ENCODE assay signal across 8 cellular contexts in genomic region chr6:63572733-63573139, GRCh38. TPM values are rescaled to one million over a fixed set of nuclear protein-coding genes. Genes with fewer than 3 reads are reported as not detected.
DNase-seq lines count a peak whose midpoint lies in the region; ATAC-seq and TF ChIP-seq lines count a peak whose summit lies in the region.

No MANE protein-coding gene starts in this region.

- H3K36me3 Mint-ChIP-seq in activated T-cell treated with anti-CD3 and anti-CD28 coated beads, Interleukin-2, amount 50 U/mL, for 4 hours (ENCODE audit: insufficient read depth), result peaks cover 14% of the 10 kb centered on the region

- TF ChIP-seq CTCF in lower lobe of right lung (IDR thresholded peaks at IDR 0.05) (no peak), upper lobe of right lung (IDR thresholded peaks at IDR 0.05) (no peak)

- DNase-seq in activated T-cell treated with anti-CD3 and anti-CD28 coated beads, Interleukin-2, amount 50 U/mL, for 4 hours, result no peak
- DNase-seq in activated T-cell treated with anti-CD3 and anti-CD28 coated beads, Interleukin-2, amount 50 U/mL, for 48 hours, result no peak
- DNase-seq in caudate nucleus (lab: John Stamatoyannopoulos, UW) (peak in 3 of 61 donors; percentile 31 to 52 (median 49)), lower lobe of right lung (no peak), upper lobe of right lung (no peak), DMS79 treated with DMSO at 0.1 percent for 48 hours (lab: John Stamatoyannopoulos, UW) (no peak), retina (no peak)

- H3K4me3 Mint-ChIP-seq in activated T-cell treated with anti-CD3 and anti-CD28 coated beads, Interleukin-2, amount 50 U/mL, for 4 hours, result peak overlapping the region; percentile 94

- no peaks in the 10 kb centered on the region for H3K27me3 Mint-ChIP-seq in activated T-cell treated with anti-CD3 and anti-CD28 coated beads, Interleukin-2, amount 50 U/mL, for 4 hours (ENCODE audit: low read depth)

- intact Hi-C loops in lower lobe of right lung (cut with DNase I) (no loop called here), upper lobe of right lung (cut with DNase I) (no loop called here)

- no peaks in the 10 kb centered on the region for H3K9me3 Mint-ChIP-seq in activated T-cell treated with anti-CD3 and anti-CD28 coated beads, Interleukin-2, amount 50 U/mL, for 4 hours

- peaks cover 33% of the 10 kb centered on the region for H3K4me1 Mint-ChIP-seq in activated T-cell treated with anti-CD3 and anti-CD28 coated beads, Interleukin-2, amount 50 U/mL, for 4 hours (ENCODE audit: low read depth)

- H3K4me1 ChIP-seq in HUES6 (ENCODE audit: control insufficient read depth, insufficient read depth, low read length) (peaks cover 7% of the 10 kb centered on the region; the same call in 1 of the 2 replicates), lower lobe of right lung (peaks cover 45% of the 10 kb centered on the region), upper lobe of right lung (no peaks in the 10 kb centered on the region)

- H3K4me3 ChIP-seq in HUES6 (ENCODE audit: low read depth, low read length), result peak overlapping the region; percentile 71
- H3K4me3 ChIP-seq in lower lobe of right lung, result peak overlapping the region; percentile 90
- H3K4me3 ChIP-seq in upper lobe of right lung, result peak overlapping the region; percentile 90

- H3K27ac ChIP-seq in HUES6 (ENCODE audit: low read depth, low read length), result peak overlapping the region; percentile 97
- peak overlapping the region; percentile 96 for H3K27ac ChIP-seq in caudate nucleus (ENCODE audit: low read depth, low read length)
- H3K27ac ChIP-seq in lower lobe of right lung, result peak overlapping the region; percentile 100
- H3K27ac ChIP-seq in upper lobe of right lung, result peak overlapping the region; percentile 99

- H3K36me3 ChIP-seq in HUES6 (ENCODE audit: control insufficient read depth, insufficient read depth, low read length) (peaks cover 26% of the 10 kb centered on the region), lower lobe of right lung (peaks cover 15% of the 10 kb centered on the region), upper lobe of right lung (peaks cover 16% of the 10 kb centered on the region)

- peaks cover 17% of the 10 kb centered on the region; the same call in 1 of the 2 replicates for H3K27me3 ChIP-seq in HUES6 (ENCODE audit: control insufficient read depth, insufficient read depth, low read length)
- H3K27me3 ChIP-seq in lower lobe of right lung (ENCODE audit: low read depth), result no peaks in the 10 kb centered on the region
- H3K27me3 ChIP-seq in upper lobe of right lung, result no peaks in the 10 kb centered on the region

- H3K9me3 ChIP-seq in HUES6 (ENCODE audit: control insufficient read depth, insufficient read depth, low read depth, low read length) (no peaks in the 10 kb centered on the region), lower lobe of right lung (no peaks in the 10 kb centered on the region), upper lobe of right lung (no peaks in the 10 kb centered on the region)

- ATAC-seq in activated T-cell treated with anti-CD3 and anti-CD28 coated beads, Interleukin-2, amount 50 U/mL, for 4 hours, result peak; percentile 6 to 7
- peak; percentile 5 to 8 for ATAC-seq in lower lobe of right lung
- peak; percentile 0 for ATAC-seq in upper lobe of right lung

- peak overlapping the region; percentile 99 for H3K9ac ChIP-seq in HUES6 (ENCODE audit: low read length)

RNA-seq across cellular contexts. Expression of gene PTP4A1, which starts 0.5 kb away (rescaled TPM):
- 10 to 100 TPM; 64.2 to 71.1 (median 70.3) TPM for total RNA-seq in activated T-cell treated with anti-CD3 and anti-CD28 coated beads, Interleukin-2, amount 50 U/mL, for 4 hours
- total RNA-seq in lower lobe of right lung (57.6 TPM), upper lobe of right lung (55.6 TPM)
